Comparison of ENCODE assay signal across 16 cellular contexts in genomic region chr17:9087921-9088320, GRCh38.
"Had no signal": no experiment of that assay in that cellular context is flagged by ENCODE, and none has a peak within 500 bp of the region (broad histone marks: within the 10 kb centered on the region; RNA-seq: fewer than 3 reads in every experiment).

No MANE protein-coding gene starts in this region.

- DNase-seq: KBM-7, MV-4-11, NCI-H1092, NCI-H1105 treated with DMSO at 0.1 percent for 48 hours, NCI-H1417 treated with DMSO at 0.1 percent for 48 hours, NCI-H1930, NCI-H2081, NCI-H2107, NCI-H2227 treated with DMSO at 0.1 percent for 48 hours, NCI-H524, NCI-H526 treated with DMSO at 0.1 percent for 48 hours, NCI-H774, OCI-M1, PC-9, SHP77 had no signal

- H3K4me3 ChIP-seq: PC-9 had no signal

- H3K27ac ChIP-seq: PC-9, RWPE1 had no signal
